ENCODE assay signal across 29 cellular contexts in genomic region chr15:86629957-86630356, GRCh38.
"Had no signal": no experiment of that assay in that cellular context is flagged by ENCODE, and none has a peak within 500 bp of the region (broad histone marks: within the 10 kb centered on the region; RNA-seq: fewer than 3 reads in every experiment).

No MANE protein-coding gene starts in this region.

- H3K4me3 ChIP-seq: ascending aorta, body of pancreas, K562, SJSA1 had no signal

- DNase-seq: activated B cell treated with CpG ODN at 0.5 μM for 24 hours; activated CD4-positive, alpha-beta T cell treated with anti-CD3 and anti-CD28 coated beads for 1 hour; activated CD4-positive, alpha-beta T cell treated with anti-CD3 and anti-CD28 coated beads, Interleukin-2, amount 50 U/mL, for 48 hours; activated CD8-positive, alpha-beta memory T cell treated with anti-CD3 and anti-CD28 coated beads, Interleukin-2, amount 10 ng/mL, durations not matched to agents 7 days and 5 days; activated naive CD4-positive, alpha-beta T cell treated with Interleukin-2 at 50 U/mL for 16 hours; activated naive CD8-positive, alpha-beta T cell treated with anti-CD3 and anti-CD28 coated beads, Interleukin-2, amount 50 U/mL, for 24 hours; activated T-cell treated with anti-CD3 and anti-CD28 coated beads, Interleukin-2, amount 50 U/mL, for 4 hours; amniotic stem cell; body of pancreas; Karpas-422; NCI-H1048; NCI-H1694; NCI-H2029; NCI-H2107; NCI-H2171 treated with DMSO at 0.1 percent for 48 hours; NCI-H226; NCI-H526; NCI-H82; SHP77; SW 1271 had no signal

- H3K36me3 ChIP-seq: ascending aorta, SJSA1 had no signal

- H3K27me3 Mint-ChIP-seq: activated B cell treated with CpG ODN at 0.5 μM for 24 hours; activated CD4-positive, alpha-beta T cell treated with anti-CD3 and anti-CD28 coated beads, Interleukin-2, amount 10 ng/mL, durations not matched to agents 24 days and 14 days; activated CD8-positive, alpha-beta memory T cell treated with anti-CD3 and anti-CD28 coated beads, Interleukin-2, amount 10 ng/mL, durations not matched to agents 7 days and 5 days had no signal

- H3K27ac Mint-ChIP-seq: activated B cell treated with CpG ODN at 0.5 μM for 24 hours; activated CD4-positive, alpha-beta T cell treated with anti-CD3 and anti-CD28 coated beads, Interleukin-2, amount 10 ng/mL, durations not matched to agents 24 days and 14 days; activated CD8-positive, alpha-beta memory T cell treated with anti-CD3 and anti-CD28 coated beads, Interleukin-2, amount 10 ng/mL, durations not matched to agents 7 days and 5 days; activated naive CD4-positive, alpha-beta T cell treated with anti-CD3 and anti-CD28 coated beads, Interleukin-2, amount 50 U/mL, for 72 hours; activated naive CD8-positive, alpha-beta T cell treated with anti-CD3 and anti-CD28 coated beads, Interleukin-2, amount 50 U/mL, for 24 hours; T-helper 2 cell treated with Interferon-gamma antibody and Interleukin-4, amounts not matched to agents 5 μg/mL and 100 μg/mL, for 36 hours had no signal

- H3K9me3 ChIP-seq: ascending aorta, body of pancreas, SJSA1 had no signal

- H3K9me3 Mint-ChIP-seq: activated CD4-positive, alpha-beta T cell treated with anti-CD3 and anti-CD28 coated beads, Interleukin-2, amount 10 ng/mL, durations not matched to agents 24 days and 14 days; activated naive CD4-positive, alpha-beta T cell treated with anti-CD3 and anti-CD28 coated beads, Interleukin-2, amount 50 U/mL, for 72 hours; activated naive CD8-positive, alpha-beta T cell treated with anti-CD3 and anti-CD28 coated beads, Interleukin-2, amount 50 U/mL, for 24 hours; activated T-cell treated with anti-CD3 and anti-CD28 coated beads, Interleukin-2, amount 50 U/mL, for 4 hours; T-helper 2 cell treated with Interferon-gamma antibody and Interleukin-4, amounts not matched to agents 5 μg/mL and 100 μg/mL, for 36 hours had no signal

- FAIRE-seq: K562 had no signal

- H3K4me1 Mint-ChIP-seq: activated B cell treated with CpG ODN at 0.5 μM for 24 hours had no signal

- H3K27me3 ChIP-seq: ascending aorta, body of pancreas, SJSA1 had no signal

- H3K4me3 Mint-ChIP-seq: activated B cell treated with CpG ODN at 0.5 μM for 24 hours; activated CD4-positive, alpha-beta T cell treated with anti-CD3 and anti-CD28 coated beads, Interleukin-2, amount 10 ng/mL, durations not matched to agents 24 days and 14 days; activated CD8-positive, alpha-beta memory T cell treated with anti-CD3 and anti-CD28 coated beads, Interleukin-2, amount 10 ng/mL, durations not matched to agents 7 days and 5 days; activated naive CD8-positive, alpha-beta T cell treated with anti-CD3 and anti-CD28 coated beads, Interleukin-2, amount 50 U/mL, for 24 hours; activated T-cell treated with anti-CD3 and anti-CD28 coated beads, Interleukin-2, amount 50 U/mL, for 4 hours; T-helper 2 cell treated with Interferon-gamma antibody and Interleukin-4, amounts not matched to agents 5 μg/mL and 100 μg/mL, for 36 hours had no signal

- H3K27ac ChIP-seq: ascending aorta, body of pancreas, RWPE1, SJSA1 had no signal

- ATAC-seq: activated CD8-positive, alpha-beta memory T cell treated with anti-CD3 and anti-CD28 coated beads, Interleukin-2, amount 10 ng/mL, durations not matched to agents 7 days and 5 days; activated naive CD4-positive, alpha-beta T cell treated with anti-CD3 and anti-CD28 coated beads, Interleukin-2, amount 50 U/mL, for 72 hours; activated naive CD8-positive, alpha-beta T cell treated with anti-CD3 and anti-CD28 coated beads, Interleukin-2, amount 50 U/mL, for 24 hours; activated T-cell treated with anti-CD3 and anti-CD28 coated beads, Interleukin-2, amount 50 U/mL, for 4 hours; body of pancreas; K562; Panc1; SK-N-SH treated with all-trans-retinoic acid at 6 μM for 48 hours had no signal

- H3K4me1 ChIP-seq: ascending aorta, body of pancreas had no signal

- H3K36me3 Mint-ChIP-seq: activated CD8-positive, alpha-beta memory T cell treated with anti-CD3 and anti-CD28 coated beads, Interleukin-2, amount 10 ng/mL, durations not matched to agents 7 days and 5 days; activated naive CD4-positive, alpha-beta T cell treated with anti-CD3 and anti-CD28 coated beads, Interleukin-2, amount 50 U/mL, for 72 hours had no signal
